Comparison of ENCODE assay signal across 6 cellular contexts in the genomic region with DNA sequence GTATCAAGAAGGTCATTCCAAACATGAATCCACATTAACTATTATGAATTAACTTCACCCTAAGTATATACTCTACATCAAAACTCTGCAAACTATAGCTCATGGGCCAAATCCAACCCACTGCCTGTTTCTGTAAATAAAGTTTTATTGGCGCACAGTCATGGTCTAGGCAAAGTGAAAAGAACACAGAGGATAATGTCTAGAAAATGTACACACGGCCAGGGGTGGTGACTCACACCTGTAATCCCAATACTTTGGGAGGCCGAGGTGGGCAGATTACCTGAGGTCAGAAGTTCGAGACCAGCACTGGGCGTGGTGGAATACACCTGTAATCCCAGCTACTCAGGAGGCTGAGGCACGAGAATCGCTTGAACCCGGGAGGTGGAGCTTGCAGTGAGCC. TPM values are rescaled to one million over a fixed set of nuclear protein-coding genes. Genes with fewer than 3 reads are reported as not detected.
DNase-seq lines count a peak whose midpoint lies in the region; ATAC-seq, FAIRE-seq and TF ChIP-seq lines count a peak whose summit lies in the region.
"Not testable (repeated sequence)": the region's sequence is repeated elsewhere in the genome, so short reads cannot be mapped to it uniquely, and the experiment has no call there.

No MANE protein-coding gene starts in this region.

- POLR2A ChIA-PET in HEK293 (lab: Yijun Ruan, JAX); GM12878 (lab: Charles Lee); HepG2 (lab: Yijun Ruan, JAX): not testable (repeated sequence)

- not testable (repeated sequence) for TF ChIP-seq RAD21 in GM12878 (IDR thresholded peaks at IDR 0.05; ENCODE audit: insufficient read depth, low read depth, low read length); HepG2 (CRISPR knock-in tag; IDR thresholded peaks at IDR 0.05)

- in situ Hi-C loops in GM12878 (cut with MboI); HepG2 (cut with HindIII; ENCODE audit: extremely low pct_ligation_motif_present, low pct_unique_long_range_greater_than_20kb): not testable (repeated sequence)

- 87% methylated on average over 8 of the region's 8 CpGs for WGBS in GM12878 (ENCODE audit: insufficient coverage, insufficient replicate concordance, low lambda C conversion rate, missing lambda C conversion rate)
- 90% methylated on average over 8 of the region's 8 CpGs for WGBS in HepG2 (ENCODE audit: low lambda C conversion rate)
- 57 to 86% (median 73%) methylated on average over 8 of the region's 8 CpGs for WGBS in small intestine, 3 donors

- CTCF ChIA-PET in HEK293 (lab: Yijun Ruan, JAX), result interaction anchor here (0.8 to 1.0 kb wide), 3 partner anchors 27 to 110 kb away, joined by 3 read pairs; no protein-coding TSS in a partner anchor
- CTCF ChIA-PET in GM12878 (lab: Yijun Ruan, JAX); HepG2 (lab: Yijun Ruan, JAX; ENCODE audit: low intra/inter-chr PET ratio, low total read pairs): not testable (repeated sequence)

- TF ChIP-seq CTCF in HEK293 (tag by site-specific recombination; IDR thresholded peaks at IDR 0.05); VCaP (conservative IDR thresholded peaks at IDR 0.05); GM12878 (IDR thresholded peaks at IDR 0.05 in 2 of 3, conservative IDR thresholded peaks at IDR 0.05 in 1 of 3; ENCODE audit: control insufficient read depth in 2 of 3, extremely low read depth in 1 of 3, insufficient read depth in 1 of 3, low read depth in 3 of 3, low read length in 3 of 3); colonic mucosa (IDR thresholded peaks at IDR 0.05); HepG2 (CRISPR knock-in tag; IDR thresholded peaks at IDR 0.05): not testable (repeated sequence)

- peaks cover 26% of the 10 kb centered on the region for H3K4me1 ChIP-seq in HEK293 (ENCODE audit: control insufficient read depth, insufficient read depth, low read length)
- not testable (repeated sequence) for H3K4me1 ChIP-seq in GM12878 (ENCODE audit: control insufficient read depth, insufficient read depth, low read length); colonic mucosa; small intestine (ENCODE audit: control insufficient read depth in 2 of 2, insufficient read depth in 1 of 2, low read depth in 1 of 2, low read length in 1 of 2)
- H3K4me1 ChIP-seq in HepG2 (ENCODE audit: insufficient read depth, low read length), result peaks cover 32% of the 10 kb centered on the region

- H3K4me3 ChIP-seq in HEK293 (ENCODE audit: low read depth, low read length); GM12878; colonic mucosa; HepG2 (replicated peaks in 1 of 3; ENCODE audit: insufficient read depth in 1 of 3, low read depth in 2 of 3, low read length in 3 of 3); small intestine (ENCODE audit: low read depth in 1 of 2, low read length in 2 of 2): not testable (repeated sequence)

- not testable (repeated sequence) for H3K9me3 ChIP-seq in HEK293 (ENCODE audit: control insufficient read depth, insufficient read depth, low read depth, low read length); GM12878 (replicated peaks; ENCODE audit: control insufficient read depth, insufficient read depth, low read length); colonic mucosa; HepG2 (ENCODE audit: low read length); small intestine (ENCODE audit: control insufficient read depth, low read depth)

- RAD21 ChIA-PET in GM12878 (lab: Charles Lee; ENCODE audit: unreplicated experiment), result not testable (repeated sequence)

- not testable (repeated sequence) for H3K27ac ChIP-seq in HEK293 (ENCODE audit: extremely low read depth, low read depth, low read length); GM12878 (ENCODE audit: control insufficient read depth, insufficient read depth); colonic mucosa; HepG2 (ENCODE audit: extremely low read length, insufficient read depth, low read length); small intestine (ENCODE audit: low read depth in 1 of 2, low read length in 1 of 2)
- peak overlapping the region; percentile 82 for H3K27ac ChIP-seq in VCaP

- BruUV-seq in GM12878 (replicated peaks; lab: Mats Ljungman, UMichigan); HepG2 (replicated peaks; lab: Mats Ljungman, UMichigan): not testable (repeated sequence)

- H3K9ac ChIP-seq in GM12878 (ENCODE audit: control insufficient read depth, insufficient read depth, low read length); colonic mucosa (ENCODE audit: low read depth in 2 of 2, low read length in 2 of 2); HepG2 (ENCODE audit: insufficient read depth, low read depth, low read length): not testable (repeated sequence)

- not testable (repeated sequence) for H3K4me2 ChIP-seq in GM12878 (ENCODE audit: control insufficient read depth, insufficient read depth); HepG2 (ENCODE audit: low read depth, low read length)

- H3K36me3 ChIP-seq in HEK293 (ENCODE audit: control insufficient read depth in 2 of 2, insufficient read depth in 1 of 2, low read length in 2 of 2); GM12878 (ENCODE audit: control insufficient read depth in 2 of 2, insufficient read depth in 2 of 2, low read length in 1 of 2); colonic mucosa; HepG2 (replicated peaks in 1 of 2; ENCODE audit: control insufficient read depth in 1 of 2, insufficient read depth in 2 of 2, low read length in 2 of 2); small intestine (ENCODE audit: control insufficient read depth in 2 of 2, insufficient read depth in 2 of 2, low read length in 2 of 2): not testable (repeated sequence)

- not testable (repeated sequence) for TF ChIP-seq POLR2A in GM12878 (IDR thresholded peaks at IDR 0.05; ENCODE audit: low read depth, low read length); HepG2 (IDR thresholded peaks at IDR 0.05; ENCODE audit: insufficient read depth in 1 of 2, low read depth in 2 of 2, low read length in 2 of 2)

- not testable (repeated sequence) for H3K27me3 ChIP-seq in GM12878 (replicated peaks in 1 of 2; ENCODE audit: control insufficient read depth in 2 of 2, insufficient read depth in 2 of 2, low read length in 1 of 2); colonic mucosa; HepG2 (ENCODE audit: control insufficient read depth in 1 of 2, insufficient read depth in 2 of 2, low read length in 2 of 2); small intestine (ENCODE audit: control insufficient read depth in 2 of 2, insufficient read depth in 2 of 2, low read length in 2 of 2)

- not testable (repeated sequence) for H4K20me1 ChIP-seq in GM12878 (ENCODE audit: control insufficient read depth, insufficient read depth); HepG2 (ENCODE audit: insufficient read depth, low read length)

- SMC1A ChIA-PET in GM12878 (lab: Charles Lee; ENCODE audit: uncharacterized antibody, unreplicated experiment), result not testable (repeated sequence)

- not testable (repeated sequence) for H2AFZ ChIP-seq in GM12878 (ENCODE audit: control insufficient read depth, low read depth, low read length); HepG2 (ENCODE audit: low read length)

- H3K79me2 ChIP-seq in GM12878 (ENCODE audit: control insufficient read depth, insufficient read depth, low read length), result not testable (repeated sequence)
- peaks cover 24% of the 10 kb centered on the region for H3K79me2 ChIP-seq in HepG2 (ENCODE audit: insufficient read depth, low read length)

- not testable (repeated sequence) for DNase-seq in GM12878 (ENCODE audit: low read depth, low spot score); HepG2 (ENCODE audit: low spot score)
- DNase-seq in colonic mucosa, result peak; percentile 28
- peak; percentile 42 for DNase-seq in small intestine

- TF ChIP-seq EP300 in GM12878 (IDR thresholded peaks at IDR 0.05; ENCODE audit: borderline replicate concordance in 1 of 2, control insufficient read depth in 1 of 2, low read depth in 2 of 2, low read length in 2 of 2); HepG2 (IDR thresholded peaks at IDR 0.05; ENCODE audit: low read depth in 2 of 2, low read length in 2 of 2); HepG2 (CRISPR knock-in tag; IDR thresholded peaks at IDR 0.05; ENCODE audit: borderline replicate concordance): not testable (repeated sequence)

- intact Hi-C loops in GM12878 (cut with micrococcal nuclease; ENCODE audit: unreplicated experiment); colonic mucosa (cut with DNase I); HepG2 (cut with micrococcal nuclease; ENCODE audit: unreplicated experiment): not testable (repeated sequence)

- FAIRE-seq in GM12878 (lab: Jason Lieb, UNC); HepG2 (lab: Jason Lieb, UNC); small intestine (lab: Jason Lieb, UNC): not testable (repeated sequence)

- ATAC-seq in GM12878, HepG2: not testable (repeated sequence)

RNA-seq across cellular contexts. Expression of a gene that starts 34.5 kb away (rescaled TPM):
- 24.5 and 29.5 TPM in 2 replicates for total RNA-seq in GM12878 (2013; cell fraction: nucleolus; rRNA removed)
- total RNA-seq in GM12878 (2014; rRNA removed) (15.4 and 16.3 TPM in 2 replicates), GM12878 (2014; rRNA removed; fragmentation: Illumina TruSeq; extraction: Trizol) (11.7 and 11.8 TPM in 2 replicates), GM12878 (2021) (43.6 and 48.4 TPM in 2 replicates), colonic mucosa (10 to 100 TPM; 21.3 to 32.7 TPM), HepG2 (2016; rRNA removed; fragmentation: Illumina TruSeq; extraction: Trizol) (17.4 and 24.3 TPM in 2 replicates)
- polyA plus RNA-seq in GM12878 (2011; ENCODE audit: low read depth), result 42.3 TPM
- polyA plus RNA-seq in GM12878 (2011; rRNA removed) (32.6 and 46.9 TPM in 2 replicates), GM12878 (2014; fragmentation: Illumina TruSeq; extraction: Trizol) (43.1 and 45.8 TPM in 2 replicates), GM12878 (2014; fragmentation: Nextera tagmentation; extraction: Ambion mirVana) (10 to 100 TPM; 16.0 to 18.5 TPM), GM12878 (2014; rRNA removed) (33.6 and 34.2 TPM in 2 replicates), GM12878 (2016; fragmentation: Nextera tagmentation; extraction: Ambion mirVana) (10 to 100 TPM; 36.5 to 39.6 TPM), HepG2 (2011; rRNA removed) (32.0 and 40.9 TPM in 2 replicates), small intestine (10 to 100 TPM; 13.5 to 25.5 (median 16.9) TPM)
- polyA plus RNA-seq in GM12878 (2011; cell fraction: cytosol; rRNA removed), result 40.8 and 49.0 TPM in 2 replicates
- 62.7 and 65.0 TPM in 2 replicates for polyA plus RNA-seq in GM12878 (2011; cell fraction: nucleus; rRNA removed)
- polyA plus RNA-seq in GM12878 (2012), result 29.0 and 31.5 TPM in 2 replicates
- polyA minus RNA-seq in GM12878 (2011; rRNA and poly(A)+ RNA removed), result 85.8 and 102 TPM in 2 replicates
- polyA minus RNA-seq in GM12878 (2011; cell fraction: cytosol; rRNA and poly(A)+ RNA removed), result 19.9 and 29.8 TPM in 2 replicates
- polyA minus RNA-seq in GM12878 (2011; cell fraction: nucleus; rRNA and poly(A)+ RNA removed), result 30.1 and 36.9 TPM in 2 replicates
- total RNA-seq in HepG2 (2016; cell fraction: cytosol; rRNA removed; fragmentation: Illumina TruSeq; extraction: Trizol; ENCODE audit: low read depth), result 24.4 and 37.5 TPM in 2 replicates
- total RNA-seq in HepG2 (2016; cell fraction: insoluble cytoplasmic fraction; rRNA removed; fragmentation: Illumina TruSeq; extraction: Trizol), result 16.8 and 20.8 TPM in 2 replicates
- total RNA-seq in HepG2 (2016; cell fraction: membrane; rRNA removed; fragmentation: Illumina TruSeq; extraction: Trizol), result 12.3 and 12.5 TPM in 2 replicates
- 25.1 and 27.9 TPM in 2 replicates for total RNA-seq in HepG2 (2016; cell fraction: nucleus; rRNA removed; fragmentation: Illumina TruSeq; extraction: Trizol)
- 24.9 and 25.8 TPM in 2 replicates for polyA plus RNA-seq in HepG2 (2011; cell fraction: cytosol; rRNA removed)
- 48.2 and 53.0 TPM in 2 replicates for polyA plus RNA-seq in HepG2 (2011; cell fraction: nucleus; rRNA removed)
- 21.6 and 24.3 TPM in 2 replicates for polyA plus RNA-seq in HepG2 (2012)
- 2.8 TPM in 2 replicates for polyA plus RNA-seq in HepG2 (2016; cell fraction: cytosol; fragmentation: Illumina TruSeq; extraction: Trizol; ENCODE audit: low read depth)
- polyA plus RNA-seq in HepG2 (2016; cell fraction: insoluble cytoplasmic fraction; fragmentation: Illumina TruSeq; extraction: Trizol; ENCODE audit: low read depth), result 33.6 and 38.5 TPM in 2 replicates
- 5.3 and 6.3 TPM in 2 replicates for polyA plus RNA-seq in HepG2 (2016; cell fraction: membrane; fragmentation: Illumina TruSeq; extraction: Trizol; ENCODE audit: low read depth)
- polyA plus RNA-seq in HepG2 (2016; cell fraction: nucleus; fragmentation: Illumina TruSeq; extraction: Trizol; ENCODE audit: insufficient read depth, low read depth), result 42.7 and 44.8 TPM in 2 replicates
- 107 and 153 TPM in 2 replicates for polyA minus RNA-seq in HepG2 (2011; rRNA and poly(A)+ RNA removed; ENCODE audit: low replicate concordance)
- polyA minus RNA-seq in HepG2 (2011; cell fraction: cytosol; rRNA and poly(A)+ RNA removed), result 20.9 and 36.0 TPM in 2 replicates
- polyA minus RNA-seq in HepG2 (2011; cell fraction: nucleus; rRNA and poly(A)+ RNA removed), result 46.6 and 50.0 TPM in 2 replicates

RNA-seq across cellular contexts. Expression of a gene that starts 45.6 kb away (rescaled TPM):
- 277 and 336 TPM in 2 replicates for total RNA-seq in GM12878 (2013; cell fraction: nucleolus; rRNA removed)
- 74.7 and 82.6 TPM in 2 replicates for total RNA-seq in GM12878 (2014; rRNA removed)
- 48.7 and 51.9 TPM in 2 replicates for total RNA-seq in GM12878 (2014; rRNA removed; fragmentation: Illumina TruSeq; extraction: Trizol)
- total RNA-seq in GM12878 (2021), result 65.6 and 74.6 TPM in 2 replicates
- polyA plus RNA-seq in GM12878 (2011; ENCODE audit: low read depth), result 44.7 TPM
- polyA plus RNA-seq in GM12878 (2011; rRNA removed), result 87.8 and 169 TPM in 2 replicates
- polyA plus RNA-seq in GM12878 (2011; cell fraction: cytosol; rRNA removed), result 159 and 189 TPM in 2 replicates
- polyA plus RNA-seq in GM12878 (2011; cell fraction: nucleus; rRNA removed), result 635 and 789 TPM in 2 replicates
- polyA plus RNA-seq in GM12878 (2012), result 66.4 and 95.1 TPM in 2 replicates
- 52.7 and 89.4 TPM in 2 replicates for polyA plus RNA-seq in GM12878 (2014; fragmentation: Illumina TruSeq; extraction: Trizol)
- polyA plus RNA-seq in GM12878 (2014; fragmentation: Nextera tagmentation; extraction: Ambion mirVana), result 1 to 10 TPM; 3.3 to 5.8 TPM
- 82.5 and 85.3 TPM in 2 replicates for polyA plus RNA-seq in GM12878 (2014; rRNA removed)
- polyA plus RNA-seq in GM12878 (2016; fragmentation: Nextera tagmentation; extraction: Ambion mirVana), result 10 to 100 TPM; 52.0 to 57.8 TPM
- polyA minus RNA-seq in GM12878 (2011; rRNA and poly(A)+ RNA removed), result 134 and 186 TPM in 2 replicates
- polyA minus RNA-seq in GM12878 (2011; cell fraction: cytosol; rRNA and poly(A)+ RNA removed), result 46.2 and 48.2 TPM in 2 replicates
- 239 and 320 TPM in 2 replicates for polyA minus RNA-seq in GM12878 (2011; cell fraction: nucleus; rRNA and poly(A)+ RNA removed)
- total RNA-seq in colonic mucosa, result 10 to 100 TPM; 83.5 to 88.9 TPM
- 31.4 and 41.5 TPM in 2 replicates for total RNA-seq in HepG2 (2016; rRNA removed; fragmentation: Illumina TruSeq; extraction: Trizol)
- 21.2 TPM in 2 replicates for total RNA-seq in HepG2 (2016; cell fraction: cytosol; rRNA removed; fragmentation: Illumina TruSeq; extraction: Trizol; ENCODE audit: low read depth)
- total RNA-seq in HepG2 (2016; cell fraction: insoluble cytoplasmic fraction; rRNA removed; fragmentation: Illumina TruSeq; extraction: Trizol), result 29.0 and 39.7 TPM in 2 replicates
- total RNA-seq in HepG2 (2016; cell fraction: membrane; rRNA removed; fragmentation: Illumina TruSeq; extraction: Trizol), result 19.8 and 21.9 TPM in 2 replicates
- total RNA-seq in HepG2 (2016; cell fraction: nucleus; rRNA removed; fragmentation: Illumina TruSeq; extraction: Trizol), result 49.0 and 49.2 TPM in 2 replicates
- polyA plus RNA-seq in HepG2 (2011; rRNA removed), result 82.0 and 89.1 TPM in 2 replicates
- 59.3 and 68.4 TPM in 2 replicates for polyA plus RNA-seq in HepG2 (2011; cell fraction: cytosol; rRNA removed)
- 264 and 302 TPM in 2 replicates for polyA plus RNA-seq in HepG2 (2011; cell fraction: nucleus; rRNA removed)
- 34.0 and 40.7 TPM in 2 replicates for polyA plus RNA-seq in HepG2 (2012)
- 8.0 and 8.4 TPM in 2 replicates for polyA plus RNA-seq in HepG2 (2016; cell fraction: cytosol; fragmentation: Illumina TruSeq; extraction: Trizol; ENCODE audit: low read depth)
- 33.8 and 35.7 TPM in 2 replicates for polyA plus RNA-seq in HepG2 (2016; cell fraction: insoluble cytoplasmic fraction; fragmentation: Illumina TruSeq; extraction: Trizol; ENCODE audit: low read depth)
- 11.6 and 14.5 TPM in 2 replicates for polyA plus RNA-seq in HepG2 (2016; cell fraction: membrane; fragmentation: Illumina TruSeq; extraction: Trizol; ENCODE audit: low read depth)
- 101 and 109 TPM in 2 replicates for polyA plus RNA-seq in HepG2 (2016; cell fraction: nucleus; fragmentation: Illumina TruSeq; extraction: Trizol; ENCODE audit: insufficient read depth, low read depth)
- 181 and 249 TPM in 2 replicates for polyA minus RNA-seq in HepG2 (2011; rRNA and poly(A)+ RNA removed; ENCODE audit: low replicate concordance)
- polyA minus RNA-seq in HepG2 (2011; cell fraction: cytosol; rRNA and poly(A)+ RNA removed), result 23.0 and 27.8 TPM in 2 replicates
- polyA minus RNA-seq in HepG2 (2011; cell fraction: nucleus; rRNA and poly(A)+ RNA removed), result 142 and 155 TPM in 2 replicates
- polyA plus RNA-seq in small intestine, result 10 to 100 TPM; 47.8 to 84.5 (median 73.2) TPM
